ENCODE assay signal across 18 cellular contexts in the genomic region with DNA sequence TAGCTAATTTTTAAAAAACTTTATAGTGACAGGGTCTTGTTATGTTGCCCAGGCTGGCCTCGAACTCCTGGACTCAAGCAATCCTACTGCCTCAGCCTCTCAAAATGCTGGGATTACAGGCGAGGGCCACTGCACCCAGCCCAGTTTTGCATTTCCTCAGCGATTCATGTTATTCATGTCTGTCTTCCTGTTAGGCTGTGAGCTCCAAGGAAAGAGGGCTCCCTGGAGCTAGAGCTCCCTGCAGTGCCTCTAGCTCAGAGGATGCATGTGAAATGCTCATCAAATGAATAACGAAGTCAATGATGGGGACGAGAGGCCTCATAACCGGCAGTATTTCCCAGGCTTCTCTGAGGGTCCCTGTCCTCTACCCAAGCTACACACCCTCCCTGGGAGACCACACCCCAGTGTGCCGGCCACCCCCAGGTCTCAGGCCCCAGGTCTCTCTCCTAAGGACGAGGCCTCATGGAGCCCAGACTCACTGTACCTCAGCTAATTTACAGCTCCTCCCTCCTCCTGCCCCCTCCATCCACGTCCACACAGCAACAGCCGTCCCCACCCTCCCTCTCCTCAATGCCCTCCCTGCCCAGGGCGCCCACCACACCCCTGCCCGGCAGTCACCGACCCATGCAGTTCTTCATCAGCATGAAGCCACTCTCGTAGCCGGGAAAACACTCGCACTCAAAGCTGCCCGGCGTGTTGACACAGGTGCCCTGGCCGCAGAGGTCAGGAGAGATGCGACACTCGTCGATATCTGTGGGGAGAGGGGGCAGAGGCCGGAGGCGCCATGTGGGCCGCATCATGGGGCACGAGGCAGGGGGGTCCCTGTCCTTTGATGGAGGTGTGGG. TPM values are rescaled to one million over a fixed set of nuclear protein-coding genes. Genes with fewer than 3 reads are reported as not detected.
"Had no signal": no experiment of that assay in that cellular context is flagged by ENCODE, and none has a peak within 500 bp of the region (broad histone marks: within the 10 kb centered on the region; RNA-seq: fewer than 3 reads in every experiment).

No MANE protein-coding gene starts in this region.

- H3K9me3 ChIP-seq: adrenal gland, gastroesophageal sphincter, heart right ventricle, left ventricle myocardium inferior, mucosa of descending colon, pancreas, testis had no signal

- H3K27me3 ChIP-seq: adrenal gland, pancreas, testis had no signal

- H3K27ac ChIP-seq: adrenal gland, gastroesophageal sphincter, heart right ventricle, left ventricle myocardium inferior, pancreas, testis had no signal

- H3K36me3 ChIP-seq: adrenal gland, gastroesophageal sphincter, heart right ventricle, left ventricle myocardium inferior, pancreas had no signal

- H3K4me3 ChIP-seq: adrenal gland, gastroesophageal sphincter, heart right ventricle, left ventricle myocardium inferior, mucosa of descending colon, pancreas, testis had no signal

- DNase-seq: activated CD4-positive, alpha-beta T cell treated with anti-CD3 and anti-CD28 coated beads for 36 hours; activated CD4-positive, alpha-beta T cell treated with anti-CD3 and anti-CD28 coated beads, Interleukin-2, amount 50 U/mL, for 48 hours; activated gamma-delta T cell treated with Interleukin-2 at 50 U/mL for 16 hours; adrenal gland; effector CD4-positive, alpha-beta T cell; heart right ventricle; kidney; left ventricle myocardium inferior; mucosa of descending colon; naive B cell; pancreas; stimulated activated CD4-positive, alpha-beta T cell treated with anti-CD3 and anti-CD28 coated beads, Interleukin-4, amount 100 ng/mL, for 24 hours; testis had no signal

- ATAC-seq: activated CD4-positive, alpha-beta T cell treated with anti-CD3 and anti-CD28 coated beads for 36 hours; activated naive CD4-positive, alpha-beta T cell treated with anti-CD3 and anti-CD28 coated beads, Interleukin-2, amount 50 U/mL, for 72 hours; esophagus mucosa; gastroesophageal sphincter; heart right ventricle; mucosa of descending colon; pancreas; sciatic nerve; stimulated activated memory B cell treated with anti-CD40 and anti-IgM and Interleukin-4, amounts not matched to agents 10 μg/mL and 1 μg/mL and 100 μg/mL, for 72 hours had no signal

- H3K4me1 ChIP-seq: adrenal gland, gastroesophageal sphincter, heart right ventricle, left ventricle myocardium inferior, pancreas, testis had no signal

RNA-seq across cellular contexts. Expression of a gene that starts 28.5 kb away (rescaled TPM):
- total RNA-seq: activated CD4-positive, alpha-beta T cell treated with anti-CD3 and anti-CD28 coated beads for 36 hours; left ventricle myocardium inferior had no signal
- polyA plus RNA-seq: heart right ventricle had no signal
